1 cellular context compared by ENCODE assay signal in the genomic region with DNA sequence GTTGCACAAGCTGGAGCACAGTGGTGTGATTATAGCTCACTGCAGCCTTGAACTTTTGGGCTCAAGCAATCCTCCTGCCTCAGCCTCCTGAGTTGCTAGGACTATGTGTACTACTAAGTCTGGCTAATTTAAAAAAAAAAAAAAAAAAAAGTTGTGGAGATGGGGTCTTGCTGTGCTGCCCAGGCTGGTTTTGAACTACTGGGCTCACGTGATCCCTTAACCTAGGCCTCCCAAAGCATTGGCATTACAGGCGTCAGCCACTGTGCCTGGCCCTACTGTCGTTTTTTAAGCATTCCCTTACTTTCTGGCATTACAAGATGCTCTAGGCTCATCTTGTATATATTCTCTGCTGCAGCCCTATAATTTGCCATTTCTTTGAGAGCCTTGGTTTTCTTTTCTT.
TF ChIP-seq lines count a peak whose summit lies in the region.

No MANE protein-coding gene starts in this region.

TF ChIP-seq in HEK293, 187 proteins besides CTCF, POLR2A, EP300 and RAD21 (continued from another document):
- no peak for TF ChIP-seq ZNF148 (tag by site-specific recombination; IDR thresholded peaks at IDR 0.05; ENCODE audit: borderline replicate concordance)
